9 cellular contexts compared by ENCODE assay signal in genomic region chr11:35907648-35908431, GRCh38. TPM values are rescaled to one million over a fixed set of nuclear protein-coding genes. Genes with fewer than 3 reads are reported as not detected.
DNase-seq lines count a peak whose midpoint lies in the region; ATAC-seq and TF ChIP-seq lines count a peak whose summit lies in the region.
"Had no signal": no experiment of that assay in that cellular context is flagged by ENCODE, and none has a peak within 500 bp of the region (broad histone marks: within the 10 kb centered on the region; RNA-seq: fewer than 3 reads in every experiment).

No MANE protein-coding gene starts in this region.

- TF ChIP-seq CTCF in GM20000 (IDR thresholded peaks at IDR 0.05; ENCODE audit: extremely low read depth, missing control alignments) (no peak), transverse colon (IDR thresholded peaks at IDR 0.05) (no peak)

- TF ChIP-seq EP300 in transverse colon (IDR thresholded peaks at IDR 0.05; ENCODE audit: low read depth) = peak; percentile 87

- no peaks in the 10 kb centered on the region for H3K36me3 ChIP-seq in transverse colon
- H3K36me3 ChIP-seq: BLaER1 had no signal

- DNase-seq in A172 (ENCODE audit: low spot score) (peak; percentile 77), GM20000 (ENCODE audit: low spot score) (peak; percentile 34), dermis blood vessel endothelial cell (peak; percentile 76), transverse colon (no peak), SIG-M5 (lab: John Stamatoyannopoulos, UW) (no peak), globus pallidus (ENCODE audit: low spot score) (no peak)
- no peak for DNase-seq in activated naive CD4-positive, alpha-beta T cell (lab: John Stamatoyannopoulos, UW)

- peaks cover 0 to 22% (median 6%) of the 10 kb centered on the region in 4 donors for H3K4me1 ChIP-seq in transverse colon
- H3K4me1 ChIP-seq: BLaER1 had no signal

- in situ Hi-C loops in transverse colon (cut with MboI; ENCODE audit: low pct_ligation_motif_present in 1 of 4, low pct_unique_long_range_greater_than_20kb in 1 of 4, low sequenced_read_pairs in 3 of 4) = no loop called here

- peaks cover 0 to 5% of the 10 kb centered on the region in 2 donors for H3K9me3 ChIP-seq in transverse colon

- H3K4me3 ChIP-seq in transverse colon = no peak overlapping the region
- H3K4me3 ChIP-seq: BLaER1 had no signal

- no peak for TF ChIP-seq POLR2A in transverse colon (IDR thresholded peaks at IDR 0.05)

- peaks cover 8% of the 10 kb centered on the region for H3K27me3 ChIP-seq in transverse colon
- H3K27me3 ChIP-seq: BLaER1 had no signal

- H3K27ac ChIP-seq in transverse colon = peak overlapping the region; percentile 4 to 49 (median 38)
- H3K27ac ChIP-seq: BLaER1 had no signal

- WGBS in transverse colon (ENCODE audit: low coverage in 1 of 2), 2 donors = 37 to 45% methylated on average over 4 of the region's 4 CpGs

- intact Hi-C loops in transverse colon (cut with DNase I; ENCODE audit: low total_unique reads) = no loop called here

- ATAC-seq in HG03558 (IDR thresholded peaks at IDR 0.05; ENCODE audit: extremely low read depth, unreplicated experiment) = peak; percentile 54

RNA-seq across cellular contexts. Expression of gene LDLRAD3, which starts 36.0 kb away (rescaled TPM):
- 10.7 and 14.6 TPM in 2 replicates for total RNA-seq in A172 (2014; rRNA removed; shearing (Covaris generic))
- total RNA-seq in dermis blood vessel endothelial cell (9.7 and 13.4 TPM in 2 replicates), transverse colon (10 to 100 TPM in 1 of 4 donors, 1 to 10 TPM in 2, under 1 TPM in 1; 0.37 to 43.2 (median 3.7) TPM)

Comparison
In these comparisons a context has a peak if more than half of its experiments do, and no peak if none do; other contexts are left out.
1. DNase-seq: peak in A172 (single experiment), GM20000 (single experiment) and dermis blood vessel endothelial cell (single experiment); none in transverse colon (single experiment), activated naive CD4-positive, alpha-beta T cell (0 of 4), SIG-M5 (single experiment) and globus pallidus (single experiment).